1 cellular context compared by ENCODE assay signal in genomic region chr22:46250035-46250782, GRCh38.
A peak's percentile ranks its signal among the peaks of the same experiment; 100 is the strongest.
TF ChIP-seq lines count a peak whose summit lies in the region.

Gene CDPF1 (minus strand): TSS chr22:46250293. CDS start chr22:46248284, 2,009 bp downstream.

TF ChIP-seq in HepG2, 621 proteins besides CTCF, POLR2A, EP300 and RAD21 (continued from another document and continues in another):
- TF ChIP-seq ZBTB40 (IDR thresholded peaks at IDR 0.05): no peak
- TF ChIP-seq ZBTB40 (CRISPR knock-in tag; IDR thresholded peaks at IDR 0.05): peak; percentile 84
- peak; percentile 32; the same call in 1 of the 2 replicates for TF ChIP-seq ZNF558 (CRISPR knock-in tag; IDR thresholded peaks at IDR 0.05; ENCODE audit: borderline replicate concordance)
- no peak for TF ChIP-seq KIAA2018 (CRISPR knock-in tag; IDR thresholded peaks at IDR 0.05; ENCODE audit: borderline replicate concordance)
- TF ChIP-seq SP140L (CRISPR knock-in tag; IDR thresholded peaks at IDR 0.05; ENCODE audit: borderline replicate concordance): no peak
- peak; percentile 96 for TF ChIP-seq ZMAT3 (CRISPR knock-in tag; conservative IDR thresholded peaks at IDR 0.05)
- TF ChIP-seq ZNF276 (CRISPR knock-in tag; IDR thresholded peaks at IDR 0.05; ENCODE audit: low read depth): peak; percentile 70; the same call in 1 of the 2 replicates
- no peak; the same call in 1 of the 2 replicates for TF ChIP-seq ZNF709 (CRISPR knock-in tag; IDR thresholded peaks at IDR 0.05)
- TF ChIP-seq MEIS1 (CRISPR knock-in tag; IDR thresholded peaks at IDR 0.05; ENCODE audit: borderline replicate concordance): no peak
- peak; percentile 64; the same call in 1 of the 2 replicates for TF ChIP-seq ZNF121 (CRISPR knock-in tag; IDR thresholded peaks at IDR 0.05)
- TF ChIP-seq ZNF773 (CRISPR knock-in tag; IDR thresholded peaks at IDR 0.05; ENCODE audit: borderline replicate concordance): 0 out of 2 replicates have a peak, but pooled peaks have one; percentile 61
- TF ChIP-seq CBX5 (CRISPR knock-in tag; IDR thresholded peaks at IDR 0.05; ENCODE audit: borderline replicate concordance): 0 out of 2 replicates have a peak, but pooled peaks have one; percentile 34
- TF ChIP-seq PCBP2 (optimal IDR thresholded peaks at IDR 0.05; ENCODE audit: low read depth, low read length, poor library complexity, severe bottlenecking): no peak
- peak; percentile 68 for TF ChIP-seq NFYC (CRISPR knock-in tag; IDR thresholded peaks at IDR 0.05)
- TF ChIP-seq ZNF775 (CRISPR knock-in tag; IDR thresholded peaks at IDR 0.05; ENCODE audit: borderline replicate concordance): no peak
- no peak for TF ChIP-seq U2AF1 (optimal IDR thresholded peaks at IDR 0.05; ENCODE audit: low read depth, low read length)
- TF ChIP-seq ZNF724P (CRISPR knock-in tag; IDR thresholded peaks at IDR 0.05; ENCODE audit: borderline replicate concordance): peak; percentile 55
- TF ChIP-seq YEATS4 (CRISPR knock-in tag; IDR thresholded peaks at IDR 0.05; ENCODE audit: borderline replicate concordance): peak; percentile 89
- TF ChIP-seq SMAD1 (CRISPR knock-in tag; IDR thresholded peaks at IDR 0.05; ENCODE audit: borderline replicate concordance, low read depth): no peak; the same call in none of the 2 replicates
- TF ChIP-seq NONO (IDR thresholded peaks at IDR 0.05): no peak
- TF ChIP-seq NONO (CRISPR knock-in tag; conservative IDR thresholded peaks at IDR 0.05): peak; percentile 59; the same call in 1 of the 2 replicates
- TF ChIP-seq NR2F1 (CRISPR knock-in tag; IDR thresholded peaks at IDR 0.05): no peak
- TF ChIP-seq HNF4G (IDR thresholded peaks at IDR 0.05; ENCODE audit: borderline replicate concordance, low read depth, low read length): no peak
- TF ChIP-seq HNF4G (CRISPR knock-in tag; IDR thresholded peaks at IDR 0.05; ENCODE audit: borderline replicate concordance, low read depth): no peak; the same call in 1 of the 2 replicates
- TF ChIP-seq GATAD2A (CRISPR knock-in tag; IDR thresholded peaks at IDR 0.05): no peak; the same call in 1 of the 2 replicates
- TF ChIP-seq PRDM15 (CRISPR knock-in tag; IDR thresholded peaks at IDR 0.05): peak; percentile 62; the same call in 1 of the 2 replicates
- TF ChIP-seq ZNF281 (CRISPR knock-in tag; IDR thresholded peaks at IDR 0.05; ENCODE audit: borderline replicate concordance): peak; percentile 31; the same call in 1 of the 2 replicates
